37 cellular contexts compared by ENCODE assay signal in genomic region chr20:17742426-17743130, GRCh38. TPM values are rescaled to one million over a fixed set of nuclear protein-coding genes. Genes with fewer than 3 reads are reported as not detected.
"Had no signal": no experiment of that assay in that cellular context is flagged by ENCODE, and none has a peak within 500 bp of the region (broad histone marks: within the 10 kb centered on the region; RNA-seq: fewer than 3 reads in every experiment).

No MANE protein-coding gene starts in this region.

- H3K27me3 ChIP-seq: neutrophil, pancreas, right atrium auricular region, right lobe of liver, sigmoid colon, spleen, suprapubic skin, testis, tibial artery, transverse colon, upper lobe of right lung, uterus had no signal

- H3K4me3 ChIP-seq: pancreas, prostate gland, right atrium auricular region, right lobe of liver, sigmoid colon, skin epidermis, smooth muscle cell, spleen, suprapubic skin, testis, tibial artery, transverse colon, upper lobe of right lung, uterus had no signal

- H3K4me1 ChIP-seq: pancreas, prostate gland, right atrium auricular region, right lobe of liver, sigmoid colon, spleen, suprapubic skin, testis, tibial artery, upper lobe of right lung, uterus had no signal

- H3K4me3 Mint-ChIP-seq: naive B cell; natural killer cell; nephron; neural crest cell; stimulated activated memory B cell treated with anti-CD40 and anti-IgM and Interleukin-4, amounts not matched to agents 10 μg/mL and 1 μg/mL and 100 μg/mL, for 72 hours; stimulated activated naive CD8-positive, alpha-beta T cell treated with anti-CD3 and anti-CD28 coated beads, Interleukin-15, amount 100 ng/mL, for 72 hours; type B pancreatic cell had no signal

- H3K27ac ChIP-seq: neutrophil, pancreas, prostate gland, right atrium auricular region, right lobe of liver, sigmoid colon, skin epidermis, spleen, suprapubic skin, testis, tibial artery, transverse colon, upper lobe of right lung, uterus had no signal

- H3K36me3 ChIP-seq: neutrophil, pancreas, prostate gland, right atrium auricular region, right lobe of liver, sigmoid colon, spleen, suprapubic skin, tibial artery, transverse colon, upper lobe of right lung, uterus had no signal

- DNase-seq: naive B cell; natural killer cell; nucleus accumbens; pancreas; retina; right lobe of liver; sigmoid colon; spleen; stimulated activated CD4-positive, alpha-beta T cell treated with anti-CD3 and anti-CD28 coated beads, Interleukin-12 subunit alpha, Interleukin-12 subunit beta, amount 100 ng/mL, for 4 hours; stimulated activated CD4-positive, alpha-beta T cell treated with anti-CD3 and anti-CD28 coated beads, Interleukin-1b, Interleukin-23, amount 100 ng/mL, for 48 hours; stimulated activated CD4-positive, alpha-beta T cell treated with anti-CD3 and anti-CD28 coated beads, Interleukin-4, amount 100 ng/mL, for 1 hour; stimulated activated CD4-positive, alpha-beta T cell treated with anti-CD3 and anti-CD28 coated beads, Interleukin-4, amount 100 ng/mL, for 4 hours; stimulated activated CD8-positive, alpha-beta memory T cell treated with anti-CD3 and anti-CD28 coated beads, Interleukin-4, amount 100 ng/mL, for 48 hours; stimulated activated naive CD4-positive, alpha-beta T cell; stimulated activated naive CD8-positive, alpha-beta T cell treated with anti-CD3 and anti-CD28 coated beads, Interleukin-15, amount 100 ng/mL, for 72 hours; stimulated activated naive CD8-positive, alpha-beta T cell treated with anti-CD3 and anti-CD28 coated beads, Interleukin-15, Interleukin-2, amounts not matched to agents 100 U/mL and 50 U/mL, for 24 hours; substantia nigra; testis; tibial artery; transverse colon; upper lobe of right lung; uterus had no signal

- H3K9me3 ChIP-seq: neutrophil, pancreas, prostate gland, right lobe of liver, sigmoid colon, suprapubic skin, testis, transverse colon, upper lobe of right lung, uterus had no signal

- H3K4me1 Mint-ChIP-seq: naive B cell; natural killer cell; nephron; stimulated activated naive CD8-positive, alpha-beta T cell treated with anti-CD3 and anti-CD28 coated beads, Interleukin-15, amount 100 ng/mL, for 72 hours had no signal

- ATAC-seq: natural killer cell; pancreas; right lobe of liver; stimulated activated memory B cell treated with anti-CD40 and anti-IgM and Interleukin-4, amounts not matched to agents 10 μg/mL and 1 μg/mL and 100 μg/mL, for 72 hours; stimulated activated naive CD8-positive, alpha-beta T cell treated with anti-CD3 and anti-CD28 coated beads, Interleukin-15, amount 100 ng/mL, for 72 hours; stimulated activated naive CD8-positive, alpha-beta T cell treated with anti-CD3 and anti-CD28 coated beads, Interleukin-15, Interleukin-2, amounts not matched to agents 100 U/mL and 50 U/mL, for 24 hours; upper lobe of right lung had no signal

- H3K27me3 Mint-ChIP-seq: type B pancreatic cell had no signal

- H3K27ac Mint-ChIP-seq: naive B cell; natural killer cell; nephron; stimulated activated memory B cell treated with anti-CD40 and anti-IgM and Interleukin-4, amounts not matched to agents 10 μg/mL and 1 μg/mL and 100 μg/mL, for 72 hours; type B pancreatic cell had no signal

- H3K36me3 Mint-ChIP-seq: natural killer cell; stimulated activated memory B cell treated with anti-CD40 and anti-IgM and Interleukin-4, amounts not matched to agents 10 μg/mL and 1 μg/mL and 100 μg/mL, for 72 hours; type B pancreatic cell had no signal

RNA-seq across cellular contexts. Expression of gene BANF2, which starts 42.8 kb away (rescaled TPM):
- total RNA-seq: natural killer cell, neural crest cell, omental fat pad, osteocyte, posterior vena cava, pulmonary artery endothelial cell, right atrium auricular region, right lobe of liver, sigmoid colon, smooth muscle cell, spleen, suprapubic skin, transverse colon, upper lobe of right lung, urinary bladder, uterus had no signal
- polyA plus RNA-seq: sigmoid colon, smooth muscle cell, spleen, urinary bladder had no signal
